Comparison of ENCODE assay signal across 16 cellular contexts in the genomic region with DNA sequence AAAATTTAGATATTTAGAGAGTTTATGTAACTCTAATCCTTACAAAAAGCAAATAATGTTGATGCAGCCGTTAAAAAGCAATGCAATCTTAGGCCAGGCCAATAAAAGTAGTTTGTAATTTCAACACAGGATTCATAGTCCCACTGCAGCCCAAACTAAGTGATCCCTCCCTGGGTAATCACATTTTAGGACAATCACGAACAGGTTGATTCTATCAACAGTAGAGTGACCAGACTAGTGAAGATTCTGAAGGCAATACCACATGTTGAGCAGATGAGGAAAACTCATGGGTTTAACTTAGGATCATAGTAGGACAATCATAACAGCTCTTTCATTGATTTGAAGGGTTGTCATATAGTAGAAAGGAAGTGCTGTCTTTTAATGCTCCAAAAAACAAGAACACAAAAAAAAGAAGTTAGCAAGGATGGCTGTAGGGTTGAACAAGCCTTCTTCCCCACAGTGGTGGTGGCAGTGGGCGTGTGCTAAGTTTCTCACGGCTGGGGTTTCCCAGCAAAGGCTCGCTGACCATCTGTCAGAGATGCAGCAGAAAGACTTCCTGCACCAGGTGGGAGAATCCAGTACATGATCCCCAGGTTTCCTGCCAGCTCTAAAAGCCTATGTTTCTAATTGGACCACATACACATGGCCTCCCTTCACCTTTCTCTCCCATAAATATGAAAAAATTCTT.
DNase-seq lines count a peak whose midpoint lies in the region; ATAC-seq and TF ChIP-seq lines count a peak whose summit lies in the region.
"Had no signal": no experiment of that assay in that cellular context is flagged by ENCODE, and none has a peak within 500 bp of the region (broad histone marks: within the 10 kb centered on the region; RNA-seq: fewer than 3 reads in every experiment).

No MANE protein-coding gene starts in this region.

- TF ChIP-seq CTCF in fibroblast of villous mesenchyme (IDR thresholded peaks at IDR 0.05; ENCODE audit: insufficient read depth, low read depth, low read length) (no peak), thyroid gland (IDR thresholded peaks at IDR 0.05) (no peak)

- no peak overlapping the region for H3K4me3 ChIP-seq in fibroblast of villous mesenchyme (ENCODE audit: low read depth, low read length)
- no peak overlapping the region for H3K4me3 ChIP-seq in thyroid gland (replicated peaks in 1 of 3)
- H3K4me3 ChIP-seq: vagina had no signal

- DNase-seq in AG08395 (ENCODE audit: low spot score), result peak; percentile 6
- peak; percentile 24 for DNase-seq in LHCN-M2 (ENCODE audit: low read depth)
- peak; percentile 80 for DNase-seq in fibroblast of villous mesenchyme (ENCODE audit: low read depth)
- DNase-seq in NCI-H1092 treated with DMSO at 0.1 percent for 48 hours (lab: John Stamatoyannopoulos, UW), result no peak
- no peak for DNase-seq in activated CD8-positive, alpha-beta memory T cell treated with anti-CD3 and anti-CD28 coated beads, Interleukin-2, amount 10 ng/mL, durations not matched to agents 7 days and 5 days
- no peak for DNase-seq in HUDEP-2 (lab: John Stamatoyannopoulos, UW; ENCODE audit: unreplicated experiment in 76 of 76)
- no peak for DNase-seq in thyroid gland
- DNase-seq: ACHN; activated gamma-delta T cell; aorta; CD8-positive, alpha-beta T cell; NCI-H1092; stimulated activated CD4-positive, alpha-beta T cell treated with anti-CD3 and anti-CD28 coated beads, Interleukin-15, amount 100 ng/mL, for 24 hours; T-helper 2 cell had no signal

- no peaks in the 10 kb centered on the region for H3K27me3 ChIP-seq in thyroid gland
- H3K27me3 ChIP-seq: vagina had no signal

- H3K4me1 ChIP-seq in thyroid gland, result no peaks in the 10 kb centered on the region

- no peak overlapping the region for H3K4me3 Mint-ChIP-seq in activated CD8-positive, alpha-beta memory T cell treated with anti-CD3 and anti-CD28 coated beads, Interleukin-2, amount 10 ng/mL, durations not matched to agents 7 days and 5 days
- H3K4me3 Mint-ChIP-seq: CD8-positive, alpha-beta T cell had no signal

- ATAC-seq in GM18868 (IDR thresholded peaks at IDR 0.05; ENCODE audit: unreplicated experiment), result peak; percentile 83
- no peak for ATAC-seq in activated CD8-positive, alpha-beta memory T cell treated with anti-CD3 and anti-CD28 coated beads, Interleukin-2, amount 10 ng/mL, durations not matched to agents 7 days and 5 days
- ATAC-seq: CD8-positive, alpha-beta T cell had no signal

- no peak for TF ChIP-seq POLR2A in thyroid gland (IDR thresholded peaks at IDR 0.05)

- peaks cover 13% of the 10 kb centered on the region for H3K9me3 Mint-ChIP-seq in activated CD8-positive, alpha-beta memory T cell treated with anti-CD3 and anti-CD28 coated beads, Interleukin-2, amount 10 ng/mL, durations not matched to agents 7 days and 5 days (ENCODE audit: low read depth)

- H3K27ac Mint-ChIP-seq in activated CD8-positive, alpha-beta memory T cell treated with anti-CD3 and anti-CD28 coated beads, Interleukin-2, amount 10 ng/mL, durations not matched to agents 7 days and 5 days, result no peak overlapping the region
- H3K27ac Mint-ChIP-seq: CD8-positive, alpha-beta T cell had no signal

- 72 to 77% methylated on average over 5 of the region's 5 CpGs for WGBS in thyroid gland, 2 donors

- CTCF ChIA-PET in activated CD8-positive, alpha-beta memory T cell treated with anti-CD3 and anti-CD28 coated beads, Interleukin-2, amount 10 ng/mL, durations not matched to agents 7 days and 5 days (lab: Charles Lee), result no interaction called here

- no peaks in the 10 kb centered on the region for H3K27me3 Mint-ChIP-seq in activated CD8-positive, alpha-beta memory T cell treated with anti-CD3 and anti-CD28 coated beads, Interleukin-2, amount 10 ng/mL, durations not matched to agents 7 days and 5 days

- no peaks in the 10 kb centered on the region for H3K4me1 Mint-ChIP-seq in activated CD8-positive, alpha-beta memory T cell treated with anti-CD3 and anti-CD28 coated beads, Interleukin-2, amount 10 ng/mL, durations not matched to agents 7 days and 5 days

- intact Hi-C loops in thyroid gland (cut with DNase I), result no loop called here

- H3K36me3 Mint-ChIP-seq in activated CD8-positive, alpha-beta memory T cell treated with anti-CD3 and anti-CD28 coated beads, Interleukin-2, amount 10 ng/mL, durations not matched to agents 7 days and 5 days, result no peaks in the 10 kb centered on the region
- H3K36me3 Mint-ChIP-seq: CD8-positive, alpha-beta T cell had no signal

- no peaks in the 10 kb centered on the region for H3K36me3 ChIP-seq in thyroid gland
- H3K36me3 ChIP-seq: vagina had no signal

- H3K27ac ChIP-seq in thyroid gland, result no peak overlapping the region
- H3K27ac ChIP-seq: vagina had no signal

- H3K9me3 ChIP-seq in thyroid gland, result no peaks in the 10 kb centered on the region
- H3K9me3 ChIP-seq: vagina had no signal

Comparison
In these comparisons a context has a peak if more than half of its experiments do, and no peak if none do; other contexts are left out.
1. DNase-seq: peak in AG08395 (single experiment), LHCN-M2 (single experiment) and fibroblast of villous mesenchyme (single experiment); none in NCI-H1092 treated with DMSO at 0.1 percent for 48 hours (single experiment), activated CD8-positive, alpha-beta memory T cell treated with anti-CD3 and anti-CD28 coated beads, Interleukin-2, amount 10 ng/mL, durations not matched to agents 7 days and 5 days (single experiment), HUDEP-2 (0 of 76) and thyroid gland (0 of 2).